In the genomic region with DNA sequence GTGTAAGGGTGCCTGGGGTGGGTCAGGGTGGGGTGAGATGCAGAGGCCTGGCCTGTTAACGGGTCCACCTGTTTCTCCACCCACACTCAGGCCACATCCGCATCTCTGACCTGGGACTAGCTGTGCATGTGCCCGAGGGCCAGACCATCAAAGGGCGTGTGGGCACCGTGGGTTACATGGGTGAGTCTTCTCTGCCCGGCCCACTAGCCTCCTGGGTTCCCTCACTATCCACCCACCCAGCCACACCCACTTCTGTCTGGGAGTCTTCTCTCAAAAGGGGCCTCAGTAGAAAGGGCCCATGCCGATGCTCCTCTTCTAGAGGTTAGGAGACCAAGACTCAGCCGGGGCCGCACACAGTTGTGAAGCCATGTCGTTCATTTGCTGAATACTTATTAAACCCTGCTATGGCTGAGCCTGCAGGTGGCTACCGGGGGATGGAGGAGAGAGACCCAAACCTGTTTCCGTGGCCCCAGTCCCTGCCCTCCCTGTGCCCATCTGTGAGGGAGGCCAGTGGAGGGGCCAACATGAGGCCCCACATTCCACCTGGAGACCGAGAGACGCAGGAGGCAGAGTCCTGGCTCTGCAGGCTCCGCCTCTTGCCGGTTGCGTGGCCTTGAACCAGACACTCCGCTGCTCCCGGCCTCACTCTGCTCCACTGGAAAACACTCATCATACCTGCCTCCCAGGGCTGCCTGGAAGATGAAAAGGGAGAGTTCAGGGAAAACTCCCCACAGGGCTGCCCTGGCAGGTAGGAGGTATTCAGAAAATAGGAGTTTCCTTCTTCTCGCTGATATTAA, we compare ENCODE assay signal across 1 cellular context.
A peak's percentile ranks its signal among the peaks of the same experiment; 100 is the strongest.
TF ChIP-seq lines count a peak whose summit lies in the region.

No MANE protein-coding gene starts in this region.

TF ChIP-seq in A549, 52 proteins besides CTCF, POLR2A, EP300 and RAD21 (continued from another document):
- TF ChIP-seq, protein P1, sequence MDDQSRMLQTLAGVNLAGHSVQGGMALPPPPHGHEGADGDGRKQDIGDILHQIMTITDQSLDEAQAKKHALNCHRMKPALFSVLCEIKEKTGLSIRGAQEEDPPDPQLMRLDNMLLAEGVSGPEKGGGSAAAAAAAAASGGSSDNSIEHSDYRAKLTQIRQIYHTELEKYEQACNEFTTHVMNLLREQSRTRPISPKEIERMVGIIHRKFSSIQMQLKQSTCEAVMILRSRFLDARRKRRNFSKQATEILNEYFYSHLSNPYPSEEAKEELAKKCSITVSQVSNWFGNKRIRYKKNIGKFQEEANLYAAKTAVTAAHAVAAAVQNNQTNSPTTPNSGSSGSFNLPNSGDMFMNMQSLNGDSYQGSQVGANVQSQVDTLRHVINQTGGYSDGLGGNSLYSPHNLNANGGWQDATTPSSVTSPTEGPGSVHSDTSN (IDR thresholded peaks at IDR 0.05), result 0 out of 2 replicates have a peak, but pooled peaks have one; percentile 36
